Comparison of ENCODE assay signal across 29 cellular contexts in genomic region chr16:65510241-65510640, GRCh38.
"Had no signal": no experiment of that assay in that cellular context is flagged by ENCODE, and none has a peak within 500 bp of the region (broad histone marks: within the 10 kb centered on the region; RNA-seq: fewer than 3 reads in every experiment).

No MANE protein-coding gene starts in this region.

- H3K36me3 ChIP-seq: lower lobe of right lung, neutrophil, pancreas, sigmoid colon, upper lobe of left lung, vagina had no signal

- H3K27ac ChIP-seq: lower lobe of right lung, neutrophil, pancreas, psoas muscle, sigmoid colon, upper lobe of left lung, vagina had no signal

- H3K9me3 ChIP-seq: lower lobe of right lung, neutrophil, pancreas, psoas muscle, sigmoid colon, upper lobe of left lung, vagina had no signal

- H3K4me3 Mint-ChIP-seq: activated B cell treated with CpG ODN at 0.5 μM for 24 hours; activated CD8-positive, alpha-beta T cell treated with anti-CD3 and anti-CD28 coated beads for 36 hours; activated naive CD4-positive, alpha-beta T cell treated with anti-CD3 and anti-CD28 coated beads, Interleukin-2, amount 50 U/mL, for 24 hours; activated naive CD8-positive, alpha-beta T cell treated with anti-CD3 and anti-CD28 coated beads, Interleukin-2, amount 50 U/mL, for 24 hours; brain; nephron progenitor cell; stimulated activated memory B cell treated with anti-CD40 and anti-IgM and Interleukin-4, amounts not matched to agents 10 μg/mL and 1 μg/mL and 100 μg/mL, for 72 hours; stimulated activated naive CD8-positive, alpha-beta T cell treated with anti-CD3 and anti-CD28 coated beads, Interleukin-15, amount 100 ng/mL, for 72 hours had no signal

- FAIRE-seq: pancreas, small intestine had no signal

- ATAC-seq: activated CD8-positive, alpha-beta T cell treated with anti-CD3 and anti-CD28 coated beads for 36 hours; activated naive CD8-positive, alpha-beta T cell treated with anti-CD3 and anti-CD28 coated beads, Interleukin-2, amount 50 U/mL, for 24 hours; esophagus mucosa; left lobe of liver; lower lobe of right lung; pancreas; psoas muscle; stimulated activated memory B cell treated with anti-CD40 and anti-IgM and Interleukin-4, amounts not matched to agents 10 μg/mL and 1 μg/mL and 100 μg/mL, for 72 hours; stimulated activated naive CD8-positive, alpha-beta T cell treated with anti-CD3 and anti-CD28 coated beads, Interleukin-15, amount 100 ng/mL, for 72 hours had no signal

- H3K4me3 ChIP-seq: lower lobe of right lung, pancreas, psoas muscle, sigmoid colon, upper lobe of left lung, vagina had no signal

- H3K4me1 ChIP-seq: lower lobe of right lung, pancreas, psoas muscle, upper lobe of left lung, vagina had no signal

- H3K36me3 Mint-ChIP-seq: activated naive CD4-positive, alpha-beta T cell treated with anti-CD3 and anti-CD28 coated beads, Interleukin-2, amount 50 U/mL, for 24 hours; brain; stimulated activated memory B cell treated with anti-CD40 and anti-IgM and Interleukin-4, amounts not matched to agents 10 μg/mL and 1 μg/mL and 100 μg/mL, for 72 hours had no signal

- DNase-seq: activated B cell treated with CpG ODN at 0.5 μM for 24 hours; activated CD4-positive, alpha-beta T cell treated with anti-CD3 and anti-CD28 coated beads, Interleukin-2, amount 50 U/mL, for 1 hour; activated CD8-positive, alpha-beta T cell treated with anti-CD3 and anti-CD28 coated beads for 36 hours; activated naive CD8-positive, alpha-beta T cell treated with anti-CD3 and anti-CD28 coated beads, Interleukin-2, amount 50 U/mL, for 24 hours; activated T-cell treated with anti-CD3 and anti-CD28 coated beads, Interleukin-2, amount 50 U/mL, for 48 hours; amygdala; foreskin fibroblast; head of caudate nucleus; lower lobe of right lung; nephron progenitor cell; pancreas; psoas muscle; sigmoid colon; small intestine; stimulated activated CD4-positive, alpha-beta T cell treated with anti-CD3 and anti-CD28 coated beads, Interleukin-1b, Interleukin-23, amount 100 ng/mL, for 48 hours; stimulated activated CD4-positive, alpha-beta T cell treated with anti-CD3 and anti-CD28 coated beads, Interleukin-4, amount 100 ng/mL, for 4 hours; stimulated activated CD8-positive, alpha-beta memory T cell treated with anti-CD3 and anti-CD28 coated beads, Interleukin-4, amount 100 ng/mL, for 48 hours; stimulated activated naive CD8-positive, alpha-beta T cell treated with anti-CD3 and anti-CD28 coated beads, Interleukin-15, amount 100 ng/mL, for 72 hours; substantia nigra; T-helper 2 cell; upper lobe of left lung had no signal

- H3K9me3 Mint-ChIP-seq: brain, nephron progenitor cell had no signal

- H3K27ac Mint-ChIP-seq: activated B cell treated with CpG ODN at 0.5 μM for 24 hours; activated CD8-positive, alpha-beta T cell treated with anti-CD3 and anti-CD28 coated beads for 36 hours; activated naive CD4-positive, alpha-beta T cell treated with anti-CD3 and anti-CD28 coated beads, Interleukin-2, amount 50 U/mL, for 24 hours; activated naive CD8-positive, alpha-beta T cell treated with anti-CD3 and anti-CD28 coated beads, Interleukin-2, amount 50 U/mL, for 24 hours; activated T-helper 2 cell treated with anti-CD3 and anti-CD28 coated beads, Interferon-gamma antibody, Interleukin-2, Interleukin-4, amounts not matched to agents 10 μg/mL and 5 μg/mL and 100 μg/mL, durations not matched to agents 14 hours and 24 hours and 36 hours; brain; nephron progenitor cell; stimulated activated memory B cell treated with anti-CD40 and anti-IgM and Interleukin-4, amounts not matched to agents 10 μg/mL and 1 μg/mL and 100 μg/mL, for 72 hours; stimulated activated naive CD8-positive, alpha-beta T cell treated with anti-CD3 and anti-CD28 coated beads, Interleukin-15, amount 100 ng/mL, for 72 hours had no signal

- H3K27me3 ChIP-seq: neutrophil, sigmoid colon, upper lobe of left lung, vagina had no signal

- H3K27me3 Mint-ChIP-seq: activated B cell treated with CpG ODN at 0.5 μM for 24 hours; activated CD8-positive, alpha-beta T cell treated with anti-CD3 and anti-CD28 coated beads for 36 hours; activated naive CD4-positive, alpha-beta T cell treated with anti-CD3 and anti-CD28 coated beads, Interleukin-2, amount 50 U/mL, for 24 hours; activated naive CD8-positive, alpha-beta T cell treated with anti-CD3 and anti-CD28 coated beads, Interleukin-2, amount 50 U/mL, for 24 hours; stimulated activated memory B cell treated with anti-CD40 and anti-IgM and Interleukin-4, amounts not matched to agents 10 μg/mL and 1 μg/mL and 100 μg/mL, for 72 hours; stimulated activated naive CD8-positive, alpha-beta T cell treated with anti-CD3 and anti-CD28 coated beads, Interleukin-15, amount 100 ng/mL, for 72 hours had no signal

- H3K4me1 Mint-ChIP-seq: activated B cell treated with CpG ODN at 0.5 μM for 24 hours; activated naive CD4-positive, alpha-beta T cell treated with anti-CD3 and anti-CD28 coated beads, Interleukin-2, amount 50 U/mL, for 24 hours; activated naive CD8-positive, alpha-beta T cell treated with anti-CD3 and anti-CD28 coated beads, Interleukin-2, amount 50 U/mL, for 24 hours; stimulated activated memory B cell treated with anti-CD40 and anti-IgM and Interleukin-4, amounts not matched to agents 10 μg/mL and 1 μg/mL and 100 μg/mL, for 72 hours; stimulated activated naive CD8-positive, alpha-beta T cell treated with anti-CD3 and anti-CD28 coated beads, Interleukin-15, amount 100 ng/mL, for 72 hours had no signal
